ENCODE assay signal across 8 cellular contexts in the genomic region with DNA sequence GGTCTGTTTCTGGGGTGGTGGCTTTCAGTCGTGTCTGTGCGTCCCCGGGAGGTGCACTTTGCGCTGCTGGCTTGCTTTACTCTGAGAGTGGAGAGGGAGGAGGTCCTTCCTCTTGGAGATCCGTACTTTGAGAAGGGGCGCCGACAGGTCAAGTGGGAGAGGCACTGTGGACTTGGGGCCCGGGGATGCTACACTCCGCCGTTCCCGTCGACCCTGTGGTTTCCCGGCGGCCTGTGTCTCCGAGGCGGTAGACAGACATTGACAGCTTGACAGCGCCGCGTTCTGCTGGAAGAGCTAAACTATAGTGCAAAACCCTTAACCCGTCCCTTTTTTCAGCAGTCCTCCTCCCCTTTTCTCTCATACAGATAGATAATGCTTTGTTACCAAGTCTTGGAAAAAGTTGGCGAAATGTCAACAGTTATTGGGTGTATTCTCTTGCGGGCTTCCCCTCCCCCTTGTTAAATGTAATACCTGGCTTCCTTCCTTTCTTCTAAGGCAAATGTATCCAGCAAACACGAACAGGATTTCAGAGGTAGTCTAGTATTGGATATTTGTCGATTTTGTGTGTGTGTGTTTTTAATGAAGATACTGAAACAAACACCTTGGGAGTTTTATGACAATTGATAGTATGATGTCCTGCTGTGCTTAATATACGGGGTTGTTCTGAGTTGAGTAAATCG. TPM values are rescaled to one million over a fixed set of nuclear protein-coding genes. Genes with fewer than 3 reads are reported as not detected.
DNase-seq lines count a peak whose midpoint lies in the region; ATAC-seq and TF ChIP-seq lines count a peak whose summit lies in the region.

No MANE protein-coding gene starts in this region.

- H3K27me3 ChIP-seq in right atrium auricular region (no peaks in the 10 kb centered on the region), psoas muscle (ENCODE audit: insufficient read depth in 3 of 3, low read length in 2 of 3) (no peaks in the 10 kb centered on the region)

- H3K9me3 ChIP-seq in right atrium auricular region, result no peaks in the 10 kb centered on the region
- no peaks in the 10 kb centered on the region for H3K9me3 ChIP-seq in psoas muscle

- peak; percentile 34 for DNase-seq in COR-L47 (lab: John Stamatoyannopoulos, UW)
- DNase-seq in SK-MEL-5 (ENCODE audit: low read depth, low spot score), result peak; percentile 39
- peak in 41 of 58 donors; percentile 16 to 71 (median 42) for DNase-seq in anterior cingulate cortex (lab: John Stamatoyannopoulos, UW)
- no peak for DNase-seq in right atrium auricular region (ENCODE audit: low spot score)
- DNase-seq in psoas muscle, result peak; percentile 43 to 74
- DNase-seq in GOT3 (lab: John Stamatoyannopoulos, UW), result no peak

- ATAC-seq in HG03196 (IDR thresholded peaks at IDR 0.05; ENCODE audit: unreplicated experiment) (peak; percentile 12), psoas muscle (peak in 3 of 4 donors; percentile 2 to 15 (median 12)), GM21529 (IDR thresholded peaks at IDR 0.05; ENCODE audit: unreplicated experiment) (no peak)

- intact Hi-C loops in psoas muscle (cut with DNase I), result loop anchor here (5.0 kb wide), 2 partner anchors 43 to 267 kb away; no protein-coding TSS in a partner anchor

- no peak for TF ChIP-seq CTCF in right atrium auricular region (IDR thresholded peaks at IDR 0.05)
- no peak for TF ChIP-seq CTCF in psoas muscle (IDR thresholded peaks at IDR 0.05)

- peaks cover 0 to 87% of the 10 kb centered on the region in 2 donors for H3K4me1 ChIP-seq in right atrium auricular region
- H3K4me1 ChIP-seq in psoas muscle, result peaks cover 70% of the 10 kb centered on the region

- in situ Hi-C loops in SK-MEL-5 (cut with HindIII; ENCODE audit: low pct_unique_long_range_greater_than_20kb, low sequenced_read_pairs), result no loop called here

- H3K4me3 ChIP-seq in right atrium auricular region, result peak overlapping the region; percentile 63 to 77
- H3K4me3 ChIP-seq in psoas muscle, result peak overlapping the region; percentile 75

- peaks cover 82% of the 10 kb centered on the region for H3K36me3 ChIP-seq in right atrium auricular region
- H3K36me3 ChIP-seq in psoas muscle (ENCODE audit: insufficient read depth in 1 of 2, low read depth in 1 of 2), result peaks cover 0 to 13% of the 10 kb centered on the region in 2 donors

- WGBS in psoas muscle, 3 donors, result 9 to 15% (median 10%) methylated on average over 26 of the region's 26 CpGs

- H3K27ac ChIP-seq in right atrium auricular region, result peak overlapping the region; percentile 95 to 97
- peak overlapping the region; percentile 94 for H3K27ac ChIP-seq in psoas muscle

RNA-seq across cellular contexts. Expression of gene TPM1, which starts 6.6 kb away (rescaled TPM):
- total RNA-seq in SK-MEL-5 (2014; rRNA removed; shearing (Covaris generic)), result 29.8 and 30.5 TPM in 2 replicates
- polyA plus RNA-seq in SK-MEL-5 (2015; cell fraction: cytosol; rRNA removed), result 21.6 and 29.6 TPM in 2 replicates
- polyA plus RNA-seq in SK-MEL-5 (2015; cell fraction: nucleus; rRNA removed), result 26.2 and 33.5 TPM in 2 replicates
- total RNA-seq in right atrium auricular region (1,000 to 10,000 TPM; 5,368 to 7,988 TPM), psoas muscle (1,000 to 10,000 TPM; 1,097 to 5,131 (median 2,563) TPM)
- 1,000 to 10,000 TPM; 1,146 to 4,515 (median 3,805) TPM for polyA plus RNA-seq in psoas muscle

Comparison
In these comparisons a context has a peak if more than half of its experiments do, and no peak if none do; other contexts are left out.
1. DNase-seq: peak in COR-L47 (single experiment), SK-MEL-5 (single experiment), anterior cingulate cortex (41 of 58) and psoas muscle (2 of 2); none in right atrium auricular region (single experiment) and GOT3 (single experiment).
2. RNA of gene TPM1, which starts 6.6 kb away (total RNA-seq): 5,368 to 7,988 TPM in right atrium auricular region and 1,097 to 5,131 TPM in psoas muscle; 29.8 to 30.5 TPM in SK-MEL-5; every median in the first group is over 10 times any median in the second.